ENCODE assay signal across 21 cellular contexts in the genomic region with DNA sequence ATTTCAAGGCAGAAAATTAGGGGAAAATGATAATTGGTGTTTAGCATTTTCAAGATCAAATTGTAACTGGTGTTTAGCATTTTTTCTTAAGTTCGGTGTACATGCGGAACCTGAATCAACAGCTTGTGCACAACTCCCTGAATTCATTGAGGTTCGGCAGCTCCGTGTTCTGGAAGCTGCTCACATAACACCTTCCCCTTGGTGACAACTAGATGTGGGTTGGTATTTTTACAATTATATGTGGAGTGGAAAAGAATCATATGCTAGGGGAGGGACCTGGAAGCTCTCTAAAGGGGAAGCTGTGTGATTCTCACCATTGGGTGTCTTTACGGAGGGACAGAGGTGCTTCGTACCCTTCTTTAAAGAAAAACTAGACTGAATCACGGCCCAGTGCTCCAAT.
"Had no signal": no experiment of that assay in that cellular context is flagged by ENCODE, and none has a peak within 500 bp of the region (broad histone marks: within the 10 kb centered on the region; RNA-seq: fewer than 3 reads in every experiment).

No MANE protein-coding gene starts in this region.

- ATAC-seq: gastrocnemius medialis; naive thymus-derived CD4-positive, alpha-beta T cell had no signal

- H3K27me3 Mint-ChIP-seq: progenitor cell of endocrine pancreas, type B pancreatic cell had no signal

- DNase-seq: effector CD4-positive, alpha-beta T cell; gastrocnemius medialis; islet precursor cell; kidney glomerular epithelial cell; mesenchymal stem cell; naive thymus-derived CD4-positive, alpha-beta T cell; spleen; stimulated activated CD4-positive, alpha-beta T cell treated with anti-CD3 and anti-CD28 coated beads, Interleukin-2, amount 100 ng/mL, for 48 hours; stimulated activated CD8-positive, alpha-beta memory T cell treated with anti-CD3 and anti-CD28 coated beads, Interleukin-4, amount 100 ng/mL, for 48 hours; stimulated activated naive CD4-positive, alpha-beta T cell; stomach; testis; tibial artery had no signal

- FAIRE-seq: colon had no signal

- H3K4me3 ChIP-seq: dorsolateral prefrontal cortex, gastrocnemius medialis, neural progenitor cell, skin epidermis, spleen, stomach, testis, tibial artery had no signal

- H3K9me3 Mint-ChIP-seq: mesothelial cell of epicardium, nephron, neural progenitor cell, type B pancreatic cell had no signal

- H3K27ac Mint-ChIP-seq: mesothelial cell of epicardium; naive thymus-derived CD4-positive, alpha-beta T cell; neural progenitor cell; progenitor cell of endocrine pancreas; type B pancreatic cell had no signal

- H3K4me3 Mint-ChIP-seq: mesothelial cell of epicardium; naive thymus-derived CD4-positive, alpha-beta T cell; nephron; neural progenitor cell; type B pancreatic cell had no signal
